Comparison of ENCODE assay signal across 1 cellular context in genomic region chr2:238569415-238570195, GRCh38.
TF ChIP-seq lines count a peak whose summit lies in the region.

No MANE protein-coding gene starts in this region.

TF ChIP-seq in K562, 482 proteins besides CTCF, POLR2A, EP300 and RAD21 (continued from another document):
- TF ChIP-seq ARID3B (CRISPR knock-in tag; IDR thresholded peaks at IDR 0.05; ENCODE audit: borderline replicate concordance): no peak
- TF ChIP-seq ZNF12 (CRISPR knock-in tag; IDR thresholded peaks at IDR 0.05): no peak
- TF ChIP-seq ZNF263 (CRISPR knock-in tag; IDR thresholded peaks at IDR 0.05; ENCODE audit: borderline replicate concordance): no peak
- TF ChIP-seq, protein P1, sequence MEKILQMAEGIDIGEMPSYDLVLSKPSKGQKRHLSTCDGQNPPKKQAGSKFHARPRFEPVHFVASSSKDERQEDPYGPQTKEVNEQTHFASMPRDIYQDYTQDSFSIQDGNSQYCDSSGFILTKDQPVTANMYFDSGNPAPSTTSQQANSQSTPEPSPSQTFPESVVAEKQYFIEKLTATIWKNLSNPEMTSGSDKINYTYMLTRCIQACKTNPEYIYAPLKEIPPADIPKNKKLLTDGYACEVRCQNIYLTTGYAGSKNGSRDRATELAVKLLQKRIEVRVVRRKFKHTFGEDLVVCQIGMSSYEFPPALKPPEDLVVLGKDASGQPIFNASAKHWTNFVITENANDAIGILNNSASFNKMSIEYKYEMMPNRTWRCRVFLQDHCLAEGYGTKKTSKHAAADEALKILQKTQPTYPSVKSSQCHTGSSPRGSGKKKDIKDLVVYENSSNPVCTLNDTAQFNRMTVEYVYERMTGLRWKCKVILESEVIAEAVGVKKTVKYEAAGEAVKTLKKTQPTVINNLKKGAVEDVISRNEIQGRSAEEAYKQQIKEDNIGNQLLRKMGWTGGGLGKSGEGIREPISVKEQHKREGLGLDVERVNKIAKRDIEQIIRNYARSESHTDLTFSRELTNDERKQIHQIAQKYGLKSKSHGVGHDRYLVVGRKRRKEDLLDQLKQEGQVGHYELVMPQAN (IDR thresholded peaks at IDR 0.05; ENCODE audit: borderline replicate concordance): no peak
